Comparison of ENCODE assay signal across 15 cellular contexts in the genomic region with DNA sequence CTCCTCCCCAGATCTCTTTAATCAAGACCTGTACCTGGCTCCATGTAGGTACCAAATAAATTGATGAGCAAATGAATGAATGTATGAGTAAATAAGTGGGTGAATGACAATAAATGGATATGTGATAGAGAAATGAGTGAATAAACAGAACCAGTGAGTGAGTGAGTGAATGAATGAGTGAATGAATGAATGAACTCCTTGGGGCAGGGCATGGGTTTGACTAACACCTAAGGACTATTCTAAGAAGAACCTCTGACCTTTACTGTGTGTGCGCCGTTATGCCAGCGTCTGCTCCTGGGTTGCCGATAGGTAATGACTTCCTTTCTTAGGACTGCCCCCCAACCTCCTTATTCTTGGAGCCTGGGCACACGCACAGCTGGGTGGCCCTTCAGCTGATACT. TPM values are rescaled to one million over a fixed set of nuclear protein-coding genes. Genes with fewer than 3 reads are reported as not detected.
DNase-seq lines count a peak whose midpoint lies in the region; ATAC-seq and TF ChIP-seq lines count a peak whose summit lies in the region.
"Had no signal": no experiment of that assay in that cellular context is flagged by ENCODE, and none has a peak within 500 bp of the region (broad histone marks: within the 10 kb centered on the region; RNA-seq: fewer than 3 reads in every experiment).

No MANE protein-coding gene starts in this region.

- no peak overlapping the region for H3K9ac ChIP-seq in mesenchymal stem cell (ENCODE audit: low read length)
- H3K9ac ChIP-seq: BLaER1 had no signal

- H3K18ac ChIP-seq in mesenchymal stem cell (ENCODE audit: low read depth in 1 of 2, low read length in 2 of 2): peak overlapping the region in 1 of 2 experiments; percentile 9

- no peak for DNase-seq in activated naive CD4-positive, alpha-beta T cell (lab: John Stamatoyannopoulos, UW)
- DNase-seq in activated T-helper 1 cell treated with anti-CD3 and anti-CD28 coated beads, Interleukin-12 subunit alpha, Interleukin-12 subunit beta, Interleukin-2, Interleukin-4 antibody, amounts not matched to agents 30 ng/mL and 10 ng/mL and 1 ng/mL, durations not matched to agents 14 hours and 24 hours and 36 hours (ENCODE audit: low spot score): no peak
- DNase-seq in mesenchymal stem cell (no peak), type B pancreatic cell (ENCODE audit: extremely low spot score, unreplicated experiment) (no peak), SW480 (ENCODE audit: low spot score) (no peak)
- DNase-seq: cerebellar nuclear complex, esophagus squamous epithelium, H7, mesendoderm had no signal

- H3K36me3 ChIP-seq in mesenchymal stem cell (ENCODE audit: control insufficient read depth in 1 of 2, insufficient read depth in 2 of 2, low read depth in 1 of 2, low read length in 2 of 2): peaks cover 0 to 12% of the 10 kb centered on the region in 2 experiments
- H3K36me3 ChIP-seq: prostate gland had no signal

- no peak overlapping the region for H3K27ac ChIP-seq in mesenchymal stem cell (ENCODE audit: low read length, poor library complexity, severe bottlenecking)
- H3K27ac ChIP-seq: BLaER1, SK-N-MC had no signal

- H2BK5ac ChIP-seq in mesenchymal stem cell (ENCODE audit: low read depth, low read length, poor library complexity, severe bottlenecking): no peak overlapping the region

- H3K27me3 Mint-ChIP-seq in activated naive CD4-positive, alpha-beta T cell treated with anti-CD3 and anti-CD28 coated beads, Interleukin-2, amount 50 U/mL, for 24 hours: no peaks in the 10 kb centered on the region
- H3K27me3 Mint-ChIP-seq in activated T-helper 1 cell treated with anti-CD3 and anti-CD28 coated beads, Interleukin-12 subunit alpha, Interleukin-12 subunit beta, Interleukin-2, Interleukin-4 antibody, amounts not matched to agents 30 ng/mL and 10 ng/mL and 1 ng/mL, durations not matched to agents 14 hours and 24 hours and 36 hours (ENCODE audit: insufficient read depth): peaks cover 6% of the 10 kb centered on the region
- no peaks in the 10 kb centered on the region for H3K27me3 Mint-ChIP-seq in type B pancreatic cell

- no peak overlapping the region for H3K4me2 ChIP-seq in mesenchymal stem cell (ENCODE audit: low read length, poor library complexity, severe bottlenecking)

- H3K36me3 Mint-ChIP-seq in activated naive CD4-positive, alpha-beta T cell treated with anti-CD3 and anti-CD28 coated beads, Interleukin-2, amount 50 U/mL, for 24 hours: peaks cover 5% of the 10 kb centered on the region
- peaks cover 14% of the 10 kb centered on the region for H3K36me3 Mint-ChIP-seq in activated T-helper 1 cell treated with anti-CD3 and anti-CD28 coated beads, Interleukin-12 subunit alpha, Interleukin-12 subunit beta, Interleukin-2, Interleukin-4 antibody, amounts not matched to agents 30 ng/mL and 10 ng/mL and 1 ng/mL, durations not matched to agents 14 hours and 24 hours and 36 hours (ENCODE audit: low read depth)
- H3K36me3 Mint-ChIP-seq in type B pancreatic cell: peaks cover 8% of the 10 kb centered on the region

- peaks cover 21% of the 10 kb centered on the region for H3K4me1 Mint-ChIP-seq in activated naive CD4-positive, alpha-beta T cell treated with anti-CD3 and anti-CD28 coated beads, Interleukin-2, amount 50 U/mL, for 24 hours
- H3K4me1 Mint-ChIP-seq in activated T-helper 1 cell treated with anti-CD3 and anti-CD28 coated beads, Interleukin-12 subunit alpha, Interleukin-12 subunit beta, Interleukin-2, Interleukin-4 antibody, amounts not matched to agents 30 ng/mL and 10 ng/mL and 1 ng/mL, durations not matched to agents 14 hours and 24 hours and 36 hours (ENCODE audit: low read depth): peaks cover 27% of the 10 kb centered on the region
- H3K4me1 Mint-ChIP-seq in type B pancreatic cell (ENCODE audit: unreplicated experiment): peaks cover 11% of the 10 kb centered on the region

- H2BK15ac ChIP-seq in mesenchymal stem cell (ENCODE audit: low read depth, poor library complexity, severe bottlenecking): no peak overlapping the region

- intact Hi-C loops in activated T-helper 1 cell treated with anti-CD3 and anti-CD28 coated beads, Interleukin-12 subunit alpha, Interleukin-12 subunit beta, Interleukin-2, Interleukin-4 antibody, amounts not matched to agents 30 ng/mL and 10 ng/mL and 1 ng/mL, durations not matched to agents 14 hours and 24 hours and 36 hours (cut with micrococcal nuclease): no loop called here

- H3K9me3 ChIP-seq in mesenchymal stem cell (ENCODE audit: control insufficient read depth, low read length): no peaks in the 10 kb centered on the region
- H3K9me3 ChIP-seq: BLaER1, esophagus squamous epithelium, prostate gland had no signal

- TF ChIP-seq CTCF in type B pancreatic cell (conservative IDR thresholded peaks at IDR 0.05): no peak

- H2BK120ac ChIP-seq in mesenchymal stem cell (ENCODE audit: low read depth, low read length): no peak overlapping the region

- H3K4me3 ChIP-seq in mesenchymal stem cell (ENCODE audit: insufficient read depth in 1 of 2, low read depth in 1 of 2, low read length in 2 of 2): no peak overlapping the region
- H3K4me3 ChIP-seq: SK-N-MC had no signal

- peak overlapping the region; percentile 9 for H3K27ac Mint-ChIP-seq in activated naive CD4-positive, alpha-beta T cell treated with anti-CD3 and anti-CD28 coated beads, Interleukin-2, amount 50 U/mL, for 24 hours
- H3K27ac Mint-ChIP-seq in activated T-helper 1 cell treated with anti-CD3 and anti-CD28 coated beads, Interleukin-12 subunit alpha, Interleukin-12 subunit beta, Interleukin-2, Interleukin-4 antibody, amounts not matched to agents 30 ng/mL and 10 ng/mL and 1 ng/mL, durations not matched to agents 14 hours and 24 hours and 36 hours: peak overlapping the region; percentile 44
- peak overlapping the region; percentile 59 for H3K27ac Mint-ChIP-seq in type B pancreatic cell

- H3K9me3 Mint-ChIP-seq in activated naive CD4-positive, alpha-beta T cell treated with anti-CD3 and anti-CD28 coated beads, Interleukin-2, amount 50 U/mL, for 24 hours: no peaks in the 10 kb centered on the region
- H3K9me3 Mint-ChIP-seq in activated T-helper 1 cell treated with anti-CD3 and anti-CD28 coated beads, Interleukin-12 subunit alpha, Interleukin-12 subunit beta, Interleukin-2, Interleukin-4 antibody, amounts not matched to agents 30 ng/mL and 10 ng/mL and 1 ng/mL, durations not matched to agents 14 hours and 24 hours and 36 hours: no peaks in the 10 kb centered on the region
- no peaks in the 10 kb centered on the region for H3K9me3 Mint-ChIP-seq in type B pancreatic cell

- no peak overlapping the region for H3K4ac ChIP-seq in mesenchymal stem cell (ENCODE audit: low read depth in 1 of 2, low read length in 2 of 2)

- H3K4me3 Mint-ChIP-seq in activated naive CD4-positive, alpha-beta T cell treated with anti-CD3 and anti-CD28 coated beads, Interleukin-2, amount 50 U/mL, for 24 hours: peak overlapping the region; percentile 56
- H3K4me3 Mint-ChIP-seq in activated T-helper 1 cell treated with anti-CD3 and anti-CD28 coated beads, Interleukin-12 subunit alpha, Interleukin-12 subunit beta, Interleukin-2, Interleukin-4 antibody, amounts not matched to agents 30 ng/mL and 10 ng/mL and 1 ng/mL, durations not matched to agents 14 hours and 24 hours and 36 hours: peak overlapping the region; percentile 60
- peak overlapping the region; percentile 77 for H3K4me3 Mint-ChIP-seq in type B pancreatic cell

- no peak overlapping the region for H3K23ac ChIP-seq in mesenchymal stem cell (ENCODE audit: low read length in 2 of 2)

- H4K91ac ChIP-seq in mesenchymal stem cell (ENCODE audit: low read length): no peak overlapping the region

- WGBS in mesenchymal stem cell: 93% methylated on average over 5 of the region's 5 CpGs

- ATAC-seq in GM18858 (IDR thresholded peaks at IDR 0.05; ENCODE audit: unreplicated experiment): no peak
- ATAC-seq in GM19452 (IDR thresholded peaks at IDR 0.05; ENCODE audit: unreplicated experiment): no peak

- peaks cover 17% of the 10 kb centered on the region for H3K79me1 ChIP-seq in mesenchymal stem cell (replicated peaks; ENCODE audit: low read length, poor library complexity, severe bottlenecking)

- H4K8ac ChIP-seq in mesenchymal stem cell (ENCODE audit: low read length): peak overlapping the region; percentile 32

- H3K4me1 ChIP-seq in mesenchymal stem cell (ENCODE audit: control insufficient read depth, insufficient read depth, low read depth, low read length): peaks cover 16% of the 10 kb centered on the region

- no peak overlapping the region for H3K14ac ChIP-seq in mesenchymal stem cell (ENCODE audit: low read length in 2 of 2)

- H2AFZ ChIP-seq in mesenchymal stem cell (ENCODE audit: low read depth, low read length): no peak overlapping the region

- no peaks in the 10 kb centered on the region for H3K27me3 ChIP-seq in mesenchymal stem cell (ENCODE audit: control insufficient read depth in 1 of 2, insufficient read depth in 1 of 2, low read length in 2 of 2)
- H3K27me3 ChIP-seq: BLaER1, esophagus squamous epithelium had no signal

- peak overlapping the region; percentile 78 for H2AK5ac ChIP-seq in mesenchymal stem cell (ENCODE audit: low read length, severe bottlenecking)

- H2BK12ac ChIP-seq in mesenchymal stem cell (ENCODE audit: low read length in 2 of 2): peak overlapping the region in 1 of 2 experiments; percentile 64

RNA-seq across cellular contexts. Expression of gene RPL26L1, which starts 1.8 kb away (rescaled TPM):
- total RNA-seq in activated T-helper 1 cell treated with anti-CD3 and anti-CD28 coated beads, Interleukin-12 subunit alpha, Interleukin-12 subunit beta, Interleukin-2, Interleukin-4 antibody, amounts not matched to agents 30 ng/mL and 10 ng/mL and 1 ng/mL, durations not matched to agents 14 hours and 24 hours and 36 hours: 69.0 and 70.9 TPM in 2 replicates
- polyA plus RNA-seq in mesenchymal stem cell (2013, experiment 1 of 2): 77.2 TPM
- polyA plus RNA-seq in mesenchymal stem cell (2013, experiment 2 of 2): 75.2 TPM
- total RNA-seq in type B pancreatic cell (ENCODE audit: low replicate concordance): 40.4 and 54.2 TPM in 2 replicates

RNA-seq across cellular contexts. Expression of gene ATP6V0E1, which starts 26.1 kb away (rescaled TPM):
- total RNA-seq in activated T-helper 1 cell treated with anti-CD3 and anti-CD28 coated beads, Interleukin-12 subunit alpha, Interleukin-12 subunit beta, Interleukin-2, Interleukin-4 antibody, amounts not matched to agents 30 ng/mL and 10 ng/mL and 1 ng/mL, durations not matched to agents 14 hours and 24 hours and 36 hours: 149 TPM in 2 replicates
- polyA plus RNA-seq in mesenchymal stem cell (2013, experiment 1 of 2): 462 TPM
- 468 TPM for polyA plus RNA-seq in mesenchymal stem cell (2013, experiment 2 of 2)
- 141 and 227 TPM in 2 replicates for total RNA-seq in type B pancreatic cell (ENCODE audit: low replicate concordance)

Comparison
In these comparisons a context has a peak if more than half of its experiments do, and no peak if none do; other contexts are left out.
1. H3K27ac Mint-ChIP-seq: peak in every context shown above with its lines; median percentile 59 in type B pancreatic cell; 44 in activated T-helper 1 cell treated with anti-CD3 and anti-CD28 coated beads, Interleukin-12 subunit alpha, Interleukin-12 subunit beta, Interleukin-2, Interleukin-4 antibody, amounts not matched to agents 30 ng/mL and 10 ng/mL and 1 ng/mL, durations not matched to agents 14 hours and 24 hours and 36 hours; 9 in activated naive CD4-positive, alpha-beta T cell treated with anti-CD3 and anti-CD28 coated beads, Interleukin-2, amount 50 U/mL, for 24 hours.